ENCODE assay signal across 16 cellular contexts in genomic region chr1:8070381-8070811, GRCh38.
DNase-seq lines count a peak whose midpoint lies in the region; TF ChIP-seq lines count a peak whose summit lies in the region.
"Had no signal": no experiment of that assay in that cellular context is flagged by ENCODE, and none has a peak within 500 bp of the region (broad histone marks: within the 10 kb centered on the region; RNA-seq: fewer than 3 reads in every experiment).

No MANE protein-coding gene starts in this region.

- H2AFZ ChIP-seq in parathyroid adenoma = peak overlapping the region; percentile 78

- no peaks in the 10 kb centered on the region for H3K27me3 ChIP-seq in NT2/D1 (ENCODE audit: insufficient read depth, insufficient read length)
- no peaks in the 10 kb centered on the region for H3K27me3 ChIP-seq in parathyroid adenoma (ENCODE audit: control insufficient read depth, insufficient read depth, low read length)
- H3K27me3 ChIP-seq: BLaER1 treated with 17β-estradiol and CSF1 and Interleukin-3, amounts not matched to agents 10 nM and 100 nM had no signal

- H3K9ac ChIP-seq in NT2/D1 (ENCODE audit: insufficient read length, low read depth) (peak overlapping the region; percentile 8), parathyroid adenoma (no peak overlapping the region)
- H3K9ac ChIP-seq: BLaER1 treated with 17β-estradiol and CSF1 and Interleukin-3, amounts not matched to agents 10 nM and 100 nM had no signal

- H3K9me3 ChIP-seq in NT2/D1 (ENCODE audit: insufficient read depth, low read length) (no peaks in the 10 kb centered on the region), parathyroid adenoma (ENCODE audit: control insufficient read depth, low read length) (no peaks in the 10 kb centered on the region)
- H3K9me3 ChIP-seq: BLaER1 treated with 17β-estradiol and CSF1 and Interleukin-3, amounts not matched to agents 10 nM and 100 nM; HAP-1 had no signal

- no peaks in the 10 kb centered on the region for H3K79me2 ChIP-seq in parathyroid adenoma

- DNase-seq in ELF-1 (ENCODE audit: low read depth, low spot score) (peak; percentile 86), NT2/D1 (ENCODE audit: low read depth, low spot score) (no peak), iPS-NIHi11 (ENCODE audit: low spot score) (peak; percentile 60), AML-193 (lab: John Stamatoyannopoulos, UW) (no peak), EL (no peak), NCI-H1694 treated with DMSO at 0.1 percent for 48 hours (lab: John Stamatoyannopoulos, UW) (no peak)
- DNase-seq in activated CD4-positive, alpha-beta T cell treated with anti-CD3 and anti-CD28 coated beads, Interleukin-2, amount 50 U/mL, for 4 hours = no peak
- DNase-seq: activated CD4-positive, alpha-beta T cell treated with anti-CD3 and anti-CD28 coated beads for 36 hours; activated gamma-delta T cell treated with Interleukin-2 at 50 U/mL for 16 hours; cortex of kidney; glutamatergic neuron; stimulated activated CD4-positive, alpha-beta T cell treated with anti-CD3 and anti-CD28 coated beads, Interleukin-2, amount 100 ng/mL, for 24 hours; stimulated activated naive CD8-positive, alpha-beta T cell treated with anti-CD3 and anti-CD28 coated beads, Interleukin-15, amount 100 ng/mL, for 72 hours had no signal

- no peaks in the 10 kb centered on the region for H3K36me3 ChIP-seq in NT2/D1 (ENCODE audit: insufficient read depth, insufficient read length, low read length)
- H3K36me3 ChIP-seq in parathyroid adenoma (ENCODE audit: control insufficient read depth, insufficient read depth, low read length) = no peaks in the 10 kb centered on the region
- H3K36me3 ChIP-seq: BLaER1 treated with 17β-estradiol and CSF1 and Interleukin-3, amounts not matched to agents 10 nM and 100 nM; HAP-1 had no signal

- peaks cover 2% of the 10 kb centered on the region for H3K4me1 ChIP-seq in NT2/D1 (ENCODE audit: insufficient read depth, insufficient read length)
- H3K4me1 ChIP-seq in parathyroid adenoma = peaks cover 18% of the 10 kb centered on the region
- H3K4me1 ChIP-seq: BLaER1 treated with 17β-estradiol and CSF1 and Interleukin-3, amounts not matched to agents 10 nM and 100 nM; HAP-1 had no signal

- H3K4me3 ChIP-seq in NT2/D1 (ENCODE audit: insufficient read length, low read depth) (no peak overlapping the region), parathyroid adenoma (ENCODE audit: low read depth, low read length) (peak overlapping the region; percentile 48)
- H3K4me3 ChIP-seq: BLaER1 treated with 17β-estradiol and CSF1 and Interleukin-3, amounts not matched to agents 10 nM and 100 nM; HAP-1 had no signal

- peak overlapping the region; percentile 78 for H3K27ac ChIP-seq in parathyroid adenoma
- H3K27ac ChIP-seq: BLaER1 treated with 17β-estradiol and CSF1 and Interleukin-3, amounts not matched to agents 10 nM and 100 nM had no signal

- peak overlapping the region; percentile 70 for H3K4me2 ChIP-seq in parathyroid adenoma (ENCODE audit: low read length)
- H3K4me2 ChIP-seq: BLaER1 treated with 17β-estradiol and CSF1 and Interleukin-3, amounts not matched to agents 10 nM and 100 nM had no signal

- no peak for TF ChIP-seq CTCF in parathyroid adenoma (IDR thresholded peaks at IDR 0.05)

Comparison
In these comparisons a context has a peak if more than half of its experiments do, and no peak if none do; other contexts are left out.
1. DNase-seq: peak in ELF-1 (single experiment) and iPS-NIHi11 (single experiment); none in NT2/D1 (single experiment), AML-193 (0 of 2), EL (single experiment), NCI-H1694 treated with DMSO at 0.1 percent for 48 hours (single experiment) and activated CD4-positive, alpha-beta T cell treated with anti-CD3 and anti-CD28 coated beads, Interleukin-2, amount 50 U/mL, for 4 hours (0 of 2).